8 cellular contexts compared by ENCODE assay signal in the genomic region with DNA sequence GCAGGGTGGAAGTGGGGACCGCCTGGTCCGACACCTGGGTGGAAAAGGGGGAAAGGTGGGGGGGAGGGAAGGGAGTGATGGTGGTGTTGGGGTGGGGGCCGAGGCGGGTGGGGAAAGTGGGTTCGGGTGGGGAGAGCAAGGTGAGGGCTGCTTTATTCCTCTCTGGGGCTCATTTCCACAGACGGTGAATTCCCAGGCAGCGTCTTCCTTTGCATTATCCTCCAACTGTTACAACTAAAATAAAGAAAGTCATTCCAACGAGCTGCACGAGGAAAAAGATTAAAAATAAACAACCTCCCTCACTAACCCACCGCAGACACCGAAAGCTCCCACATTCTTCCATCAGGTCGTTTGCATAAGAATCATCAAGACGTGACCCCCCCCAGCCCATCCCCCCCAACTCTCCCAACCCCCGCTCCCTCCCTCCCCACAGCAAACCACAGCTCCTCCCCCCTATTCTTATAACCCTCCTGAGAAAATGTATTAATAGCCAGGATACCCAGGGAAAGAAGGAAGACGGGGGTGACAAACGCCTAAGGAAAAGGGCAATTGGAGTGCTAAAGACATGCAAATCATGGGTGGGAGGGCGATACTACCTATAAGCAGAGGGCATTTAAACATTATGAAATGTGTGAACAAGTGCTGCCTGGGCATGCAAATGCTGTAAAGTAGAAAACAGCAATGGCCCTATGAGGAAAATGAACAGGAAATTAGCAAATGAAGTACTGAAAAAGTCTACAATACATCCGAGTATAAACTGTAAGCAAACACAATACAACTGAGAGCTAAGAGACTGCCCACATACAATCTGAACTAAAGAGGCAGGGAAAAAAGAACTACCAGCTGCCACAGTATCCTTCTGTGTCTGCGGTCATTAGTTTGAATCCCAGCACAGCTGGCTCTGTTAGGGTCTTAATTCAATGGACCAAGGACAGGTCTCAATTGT. TPM values are rescaled to one million over a fixed set of nuclear protein-coding genes. Genes with fewer than 3 reads are reported as not detected.
A peak's percentile ranks its signal among the peaks of the same experiment; 100 is the strongest.
DNase-seq lines count a peak whose midpoint lies in the region; TF ChIP-seq lines count a peak whose summit lies in the region.

No MANE protein-coding gene starts in this region.

- no peak for TF ChIP-seq CTCF in astrocyte of the cerebellum (IDR thresholded peaks at IDR 0.05; ENCODE audit: low read depth, low read length, missing control alignments)

- no peak for DNase-seq in activated T-cell treated with anti-CD3 and anti-CD28 coated beads, Interleukin-2, amount 50 U/mL, for 24 hours
- DNase-seq in activated T-cell treated with anti-CD3 and anti-CD28 coated beads for 4 hours: no peak
- peak; percentile 13 for DNase-seq in H4 (ENCODE audit: low spot score)
- DNase-seq in NCI-H1436 treated with DMSO at 0.1 percent for 48 hours (lab: John Stamatoyannopoulos, UW): peak; percentile 47
- DNase-seq in astrocyte of the cerebellum (ENCODE audit: low read depth): no peak
- DNase-seq in effector CD8-positive, alpha-beta T cell (lab: John Stamatoyannopoulos, UW): no peak

- H3K27ac Mint-ChIP-seq in activated T-cell treated with anti-CD3 and anti-CD28 coated beads, Interleukin-2, amount 50 U/mL, for 24 hours: no peak overlapping the region

- H3K27ac ChIP-seq in layer of hippocampus (ENCODE audit: low read depth, low read length) (peak overlapping the region; percentile 71), temporal lobe (ENCODE audit: low read depth, low read length) (peak overlapping the region; percentile 50)

- peak overlapping the region; percentile 74 for H3K4me3 Mint-ChIP-seq in activated T-cell treated with anti-CD3 and anti-CD28 coated beads, Interleukin-2, amount 50 U/mL, for 24 hours

- peak overlapping the region; percentile 73 for H3K4me3 ChIP-seq in astrocyte of the cerebellum (ENCODE audit: low read depth, low read length)

- in situ Hi-C loops in astrocyte of the cerebellum (cut with HindIII; ENCODE audit: low sequenced_read_pairs): no loop called here

- H3K27me3 Mint-ChIP-seq in activated T-cell treated with anti-CD3 and anti-CD28 coated beads, Interleukin-2, amount 50 U/mL, for 24 hours: peaks cover 77% of the 10 kb centered on the region

- H3K9me3 Mint-ChIP-seq in activated T-cell treated with anti-CD3 and anti-CD28 coated beads, Interleukin-2, amount 50 U/mL, for 24 hours: no peaks in the 10 kb centered on the region

- H3K27me3 ChIP-seq in layer of hippocampus (ENCODE audit: control insufficient read depth, insufficient read depth, low read length): no peaks in the 10 kb centered on the region

- no peaks in the 10 kb centered on the region for H3K36me3 Mint-ChIP-seq in activated T-cell treated with anti-CD3 and anti-CD28 coated beads, Interleukin-2, amount 50 U/mL, for 24 hours (ENCODE audit: low read depth)

- H3K4me1 Mint-ChIP-seq in activated T-cell treated with anti-CD3 and anti-CD28 coated beads, Interleukin-2, amount 50 U/mL, for 24 hours (ENCODE audit: low read depth): peaks cover 42% of the 10 kb centered on the region

RNA-seq across cellular contexts. Expression of a gene that starts 2.6 kb away (rescaled TPM):
- 1.6 and 1.9 TPM in 2 replicates for total RNA-seq in H4 (2014; rRNA removed; shearing (Covaris generic))
- 102 TPM for total RNA-seq in temporal lobe

Comparison
In these comparisons a context has a peak if more than half of its experiments do, and no peak if none do; other contexts are left out.
1. DNase-seq: peak in H4 (single experiment) and NCI-H1436 treated with DMSO at 0.1 percent for 48 hours (single experiment); none in activated T-cell treated with anti-CD3 and anti-CD28 coated beads, Interleukin-2, amount 50 U/mL, for 24 hours (single experiment), activated T-cell treated with anti-CD3 and anti-CD28 coated beads for 4 hours (single experiment), astrocyte of the cerebellum (single experiment) and effector CD8-positive, alpha-beta T cell (single experiment).
2. RNA of a gene that starts 2.6 kb away (total RNA-seq): 102 TPM in temporal lobe (single experiment); 1.6 to 1.9 TPM in H4; every median in the first group is over 10 times any median in the second.